Comparison of ENCODE assay signal across 1 cellular context in genomic region chr2:47074691-47075090, GRCh38.
TF ChIP-seq lines count a peak whose summit lies in the region.

No MANE protein-coding gene starts in this region.

TF ChIP-seq in HepG2, 621 proteins besides CTCF, POLR2A, EP300 and RAD21 (continued from another document):
- no peak for TF ChIP-seq ATF5 (CRISPR knock-in tag; IDR thresholded peaks at IDR 0.05; ENCODE audit: low read depth)
- TF ChIP-seq CBFB (CRISPR knock-in tag; IDR thresholded peaks at IDR 0.05) = no peak
- TF ChIP-seq ARID4A (CRISPR knock-in tag; IDR thresholded peaks at IDR 0.05; ENCODE audit: borderline replicate concordance) = no peak
- no peak for TF ChIP-seq ZSCAN21 (CRISPR knock-in tag; IDR thresholded peaks at IDR 0.05; ENCODE audit: borderline replicate concordance)
- TF ChIP-seq ZKSCAN8 (CRISPR knock-in tag; IDR thresholded peaks at IDR 0.05; ENCODE audit: borderline replicate concordance) = no peak
- no peak for TF ChIP-seq ZNF670 (CRISPR knock-in tag; IDR thresholded peaks at IDR 0.05; ENCODE audit: borderline replicate concordance)
